Comparison of ENCODE assay signal across 10 cellular contexts in the genomic region with DNA sequence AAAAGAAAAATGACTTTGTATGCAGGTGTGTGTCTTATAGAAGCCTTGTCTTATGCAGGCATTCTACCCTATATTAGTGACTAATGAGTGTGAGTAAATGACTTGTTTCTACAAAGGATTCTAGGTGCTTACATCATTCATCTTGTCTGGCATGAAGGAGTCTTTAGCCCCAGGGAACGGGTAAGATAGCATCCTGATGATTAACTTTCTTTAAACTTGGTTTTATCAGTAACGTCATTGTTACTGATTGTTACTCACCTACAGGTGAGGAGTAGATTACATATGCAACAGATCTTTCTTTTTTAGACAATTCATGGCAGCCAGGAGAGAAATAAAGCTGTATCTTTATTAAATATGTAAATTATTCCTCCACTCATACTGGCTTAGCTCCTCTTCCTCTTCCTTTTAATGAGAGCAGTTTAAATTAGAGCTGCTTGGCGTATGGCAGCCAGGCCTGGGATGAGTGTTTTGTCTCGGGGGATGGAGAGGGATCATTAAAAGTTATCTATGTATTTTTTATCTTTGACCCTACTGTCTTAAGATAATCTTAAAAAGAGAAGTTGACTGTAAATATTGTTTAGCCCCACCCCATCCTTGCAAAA. TPM values are rescaled to one million over a fixed set of nuclear protein-coding genes. Genes with fewer than 3 reads are reported as not detected.
DNase-seq lines count a peak whose midpoint lies in the region; TF ChIP-seq lines count a peak whose summit lies in the region.
"Had no signal": no experiment of that assay in that cellular context is flagged by ENCODE, and none has a peak within 500 bp of the region (broad histone marks: within the 10 kb centered on the region; RNA-seq: fewer than 3 reads in every experiment).

No MANE protein-coding gene starts in this region.

- H3K9ac ChIP-seq in SK-N-MC (ENCODE audit: insufficient read length) (no peak overlapping the region), neural progenitor cell (no peak overlapping the region)

- no peaks in the 10 kb centered on the region for H3K9me3 Mint-ChIP-seq in neural progenitor cell
- H3K9me3 Mint-ChIP-seq in CD8-positive, alpha-beta memory T cell, result no peaks in the 10 kb centered on the region
- H3K9me3 Mint-ChIP-seq: activated naive CD8-positive, alpha-beta T cell treated with anti-CD3 and anti-CD28 coated beads for 36 hours had no signal

- H3K4me1 ChIP-seq in BE2C (peaks cover 12% of the 10 kb centered on the region), neural progenitor cell (peaks cover 1% of the 10 kb centered on the region)
- no peaks in the 10 kb centered on the region for H3K4me1 ChIP-seq in CD8-positive, alpha-beta memory T cell (ENCODE audit: insufficient read depth, low read length)

- H3K4me1 Mint-ChIP-seq in neural progenitor cell, result no peaks in the 10 kb centered on the region
- no peaks in the 10 kb centered on the region for H3K4me1 Mint-ChIP-seq in CD8-positive, alpha-beta memory T cell
- H3K4me1 Mint-ChIP-seq: activated naive CD8-positive, alpha-beta T cell treated with anti-CD3 and anti-CD28 coated beads for 36 hours had no signal

- no peaks in the 10 kb centered on the region for H4K20me1 ChIP-seq in neural progenitor cell (ENCODE audit: low read depth)

- H3K4me2 ChIP-seq in neural progenitor cell, result no peak overlapping the region

- H3K27me3 ChIP-seq in BE2C (no peaks in the 10 kb centered on the region), neural progenitor cell (no peaks in the 10 kb centered on the region)
- H3K27me3 ChIP-seq in CD8-positive, alpha-beta memory T cell (ENCODE audit: insufficient read depth, low read length, poor library complexity, severe bottlenecking), result no peaks in the 10 kb centered on the region

- POLR2A ChIA-PET in CD8-positive, alpha-beta memory T cell (lab: Charles Lee), result no interaction called here

- no peaks in the 10 kb centered on the region for H3K79me2 ChIP-seq in neural progenitor cell (ENCODE audit: low read depth)

- peaks cover 12% of the 10 kb centered on the region for H3K36me3 Mint-ChIP-seq in neural progenitor cell
- no peaks in the 10 kb centered on the region for H3K36me3 Mint-ChIP-seq in CD8-positive, alpha-beta memory T cell
- H3K36me3 Mint-ChIP-seq: activated naive CD8-positive, alpha-beta T cell treated with anti-CD3 and anti-CD28 coated beads for 36 hours had no signal

- TF ChIP-seq CTCF in BE2C (IDR thresholded peaks at IDR 0.05; ENCODE audit: low read depth, low read length) (no peak), fibroblast of the aortic adventitia (IDR thresholded peaks at IDR 0.05; ENCODE audit: insufficient read depth, low read length) (no peak), neural progenitor cell (IDR thresholded peaks at IDR 0.05) (no peak)

- no peaks in the 10 kb centered on the region for H3K27me3 Mint-ChIP-seq in neural progenitor cell (ENCODE audit: insufficient read depth, low read depth)
- no peaks in the 10 kb centered on the region for H3K27me3 Mint-ChIP-seq in CD8-positive, alpha-beta memory T cell

- H3K4me3 Mint-ChIP-seq in neural progenitor cell, result no peak overlapping the region
- no peak overlapping the region for H3K4me3 Mint-ChIP-seq in CD8-positive, alpha-beta memory T cell
- H3K4me3 Mint-ChIP-seq: activated naive CD8-positive, alpha-beta T cell treated with anti-CD3 and anti-CD28 coated beads for 36 hours had no signal

- H3K27ac ChIP-seq in SK-N-MC, result peak overlapping the region; percentile 93
- H3K27ac ChIP-seq in neural progenitor cell, result peak overlapping the region; percentile 2
- H3K27ac ChIP-seq in CD8-positive, alpha-beta memory T cell (ENCODE audit: low read depth, low read length), result no peak overlapping the region

- peaks cover 4% of the 10 kb centered on the region for H3F3A ChIP-seq in neural progenitor cell (ENCODE audit: low read depth)

- no peaks in the 10 kb centered on the region for H3K9me3 ChIP-seq in BE2C
- H3K9me3 ChIP-seq in SK-N-MC (ENCODE audit: low read depth, low read length), result no peaks in the 10 kb centered on the region
- no peaks in the 10 kb centered on the region for H3K9me3 ChIP-seq in neural progenitor cell (ENCODE audit: low read depth)
- no peaks in the 10 kb centered on the region for H3K9me3 ChIP-seq in CD8-positive, alpha-beta memory T cell (ENCODE audit: low read length)

- no peak overlapping the region for H3K27ac Mint-ChIP-seq in neural progenitor cell
- H3K27ac Mint-ChIP-seq in CD8-positive, alpha-beta memory T cell, result peak overlapping the region in 1 of 8 donors; percentile 28
- H3K27ac Mint-ChIP-seq: activated naive CD8-positive, alpha-beta T cell treated with anti-CD3 and anti-CD28 coated beads for 36 hours had no signal

- H3K36me3 ChIP-seq in BE2C (peaks cover 6% of the 10 kb centered on the region; the same call in 1 of the 2 replicates), SK-N-MC (ENCODE audit: insufficient read depth, low read length) (peaks cover 4% of the 10 kb centered on the region), neural progenitor cell (no peaks in the 10 kb centered on the region)
- no peaks in the 10 kb centered on the region for H3K36me3 ChIP-seq in CD8-positive, alpha-beta memory T cell (ENCODE audit: insufficient read depth, low read length)

- CTCF ChIA-PET in CD8-positive, alpha-beta memory T cell (lab: Charles Lee), result no interaction called here

- no peak overlapping the region for H2AFZ ChIP-seq in neural progenitor cell (replicated peaks)

- H3K4me3 ChIP-seq in BE2C (ENCODE audit: low read depth, low read length) (peak overlapping the region; percentile 71), SK-N-MC (0 out of 2 replicates have a peak overlapping the region, but pooled peaks have one; percentile 4), fibroblast of the aortic adventitia (ENCODE audit: low read depth, low read length) (no peak overlapping the region), neural progenitor cell (no peak overlapping the region)
- H3K4me3 ChIP-seq in CD8-positive, alpha-beta memory T cell (ENCODE audit: low read length), result no peak overlapping the region

- DNase-seq in BE2C (no peak), SK-N-MC (ENCODE audit: low read depth, low spot score) (no peak), fibroblast of the aortic adventitia (ENCODE audit: low read depth) (peak; percentile 43), neural progenitor cell (ENCODE audit: low spot score) (no peak)
- no peak for DNase-seq in stimulated activated CD4-positive, alpha-beta T cell treated with anti-CD3 and anti-CD28 coated beads, Interleukin-2, amount 100 ng/mL, for 48 hours
- no peak for DNase-seq in stimulated activated CD4-positive, alpha-beta T cell treated with anti-CD3 and anti-CD28 coated beads, Interleukin-4, amount 100 ng/mL, for 24 hours
- DNase-seq in CD8-positive, alpha-beta memory T cell, result no peak
- DNase-seq in activated CD8-positive, alpha-beta memory T cell treated with anti-CD3 and anti-CD28 coated beads, Interleukin-2, amount 50 U/mL, for 4 hours, result no peak
- DNase-seq: activated naive CD8-positive, alpha-beta T cell treated with anti-CD3 and anti-CD28 coated beads for 36 hours; NCI-H187 had no signal

RNA-seq across cellular contexts. Expression of gene ATP2A2, which starts 57.2 kb away (rescaled TPM):
- 252 TPM for polyA plus RNA-seq in BE2C (2012; ENCODE audit: insufficient read depth, insufficient read length, low read depth)
- total RNA-seq in fibroblast of the aortic adventitia (ENCODE audit: low replicate concordance) (99.7 and 139 TPM in 2 replicates), neural progenitor cell (ENCODE audit: low replicate concordance) (99.5 and 111 TPM in 2 replicates)
- 100 to 1,000 TPM; 199 TPM for total RNA-seq in CD8-positive, alpha-beta memory T cell
- polyA plus RNA-seq in CD8-positive, alpha-beta memory T cell, result 4.8 TPM

Comparison
In these comparisons a context has a peak if more than half of its experiments do, and no peak if none do; other contexts are left out.
1. H3K4me3 ChIP-seq: peak in BE2C (single experiment) and SK-N-MC (single experiment); none in fibroblast of the aortic adventitia (single experiment), neural progenitor cell (single experiment) and CD8-positive, alpha-beta memory T cell (single experiment).